ENCODE assay signal across 8 cellular contexts in genomic region chr7:56079450-56080185, GRCh38. TPM values are rescaled to one million over a fixed set of nuclear protein-coding genes. Genes with fewer than 3 reads are reported as not detected.
DNase-seq lines count a peak whose midpoint lies in the region; ATAC-seq and TF ChIP-seq lines count a peak whose summit lies in the region.

No MANE protein-coding gene starts in this region.

- POLR2A ChIA-PET in activated CD8-positive, alpha-beta T cell treated with anti-CD3 and anti-CD28 coated beads for 36 hours (lab: Charles Lee) = interaction anchor here (0.7 kb wide), 1 partner anchor 9 kb away, joined by 4 read pairs; no protein-coding TSS in a partner anchor

- ATAC-seq in mucosa of descending colon (peak; percentile 43), HG02642 (IDR thresholded peaks at IDR 0.05; ENCODE audit: poor library complexity, unreplicated experiment) (no peak)
- no peak for ATAC-seq in activated CD8-positive, alpha-beta T cell treated with anti-CD3 and anti-CD28 coated beads for 36 hours

- no peaks in the 10 kb centered on the region for H3K27me3 Mint-ChIP-seq in activated CD8-positive, alpha-beta T cell treated with anti-CD3 and anti-CD28 coated beads for 36 hours

- no peaks in the 10 kb centered on the region for H3K9me3 ChIP-seq in mucosa of descending colon

- no peaks in the 10 kb centered on the region for H3K4me1 ChIP-seq in mucosa of descending colon (ENCODE audit: low read depth)

- CTCF ChIA-PET in activated CD8-positive, alpha-beta T cell treated with anti-CD3 and anti-CD28 coated beads for 36 hours (lab: Charles Lee) = no interaction called here

- intact Hi-C loops in mucosa of descending colon (cut with DNase I, micrococcal nuclease) = loop anchor here in 1 of 2 donors (10.0 kb wide), 1 partner anchor 75 kb away; no protein-coding TSS in a partner anchor
- intact Hi-C loops in activated CD8-positive, alpha-beta T cell treated with anti-CD3 and anti-CD28 coated beads for 36 hours (cut with micrococcal nuclease) = no loop called here

- peak overlapping the region; percentile 61 to 87 for H3K27ac ChIP-seq in coronary artery

- peaks cover 28% of the 10 kb centered on the region for H3K36me3 Mint-ChIP-seq in activated CD8-positive, alpha-beta T cell treated with anti-CD3 and anti-CD28 coated beads for 36 hours (ENCODE audit: low read depth)

- DNase-seq in AG10803 (ENCODE audit: low read depth) (peak; percentile 85), NCI-H2196 treated with DMSO at 0.1 percent for 48 hours (lab: John Stamatoyannopoulos, UW; ENCODE audit: unreplicated experiment) (peak; percentile 97), coronary artery (ENCODE audit: low spot score) (no peak), mucosa of descending colon (peak; percentile 52 to 71 (median 67)), NOMO-1 (lab: John Stamatoyannopoulos, UW; ENCODE audit: unreplicated experiment in 2 of 2) (no peak)
- DNase-seq in activated CD4-positive, alpha-beta T cell treated with anti-CD3 and anti-CD28 coated beads for 4 hours = no peak
- no peak for DNase-seq in activated CD8-positive, alpha-beta T cell treated with anti-CD3 and anti-CD28 coated beads for 36 hours

- H3K9me3 Mint-ChIP-seq in activated CD8-positive, alpha-beta T cell treated with anti-CD3 and anti-CD28 coated beads for 36 hours = no peaks in the 10 kb centered on the region

- no peaks in the 10 kb centered on the region for H3K36me3 ChIP-seq in mucosa of descending colon (ENCODE audit: low read depth)

- H3K4me3 Mint-ChIP-seq in activated CD8-positive, alpha-beta T cell treated with anti-CD3 and anti-CD28 coated beads for 36 hours = no peak overlapping the region

- H3K4me3 ChIP-seq in AG10803 (ENCODE audit: low read length) (no peak overlapping the region), coronary artery (peak overlapping the region; percentile 31), mucosa of descending colon (no peak overlapping the region)

- H3K4me1 Mint-ChIP-seq in activated CD8-positive, alpha-beta T cell treated with anti-CD3 and anti-CD28 coated beads for 36 hours (ENCODE audit: low read depth) = peaks cover 3% of the 10 kb centered on the region

- TF ChIP-seq CTCF in AG10803 (conservative IDR thresholded peaks at IDR 0.05; ENCODE audit: low read length) = peak; percentile 81
- peak; percentile 80 for TF ChIP-seq CTCF in coronary artery (IDR thresholded peaks at IDR 0.05)
- TF ChIP-seq CTCF in mucosa of descending colon (IDR thresholded peaks at IDR 0.05) = no peak
- no peak for TF ChIP-seq CTCF in activated CD8-positive, alpha-beta T cell treated with anti-CD3 and anti-CD28 coated beads for 36 hours (IDR thresholded peaks at IDR 0.05)

- no peak overlapping the region for H3K27ac Mint-ChIP-seq in activated CD8-positive, alpha-beta T cell treated with anti-CD3 and anti-CD28 coated beads for 36 hours

RNA-seq across cellular contexts. Expression of gene PHKG1, which starts 13.1 kb away (rescaled TPM):
- 10 to 100 TPM in 1 of 3 donors, 1 to 10 TPM in 1, under 1 TPM in 1; 0.58 to 11.6 (median 2.0) TPM for total RNA-seq in mucosa of descending colon
- total RNA-seq in activated CD8-positive, alpha-beta T cell treated with anti-CD3 and anti-CD28 coated beads for 36 hours = 1 to 10 TPM; 2.9 to 3.0 TPM

RNA-seq across cellular contexts. Expression of gene SUMF2, which starts 15.5 kb away (rescaled TPM):
- total RNA-seq in mucosa of descending colon = 100 to 1,000 TPM in 2 of 3 donors, 10 to 100 TPM in 1; 91.6 to 122 (median 101) TPM
- 100 to 1,000 TPM; 140 to 141 TPM for total RNA-seq in activated CD8-positive, alpha-beta T cell treated with anti-CD3 and anti-CD28 coated beads for 36 hours

RNA-seq across cellular contexts. Expression of gene CHCHD2, which starts 26.7 kb away (rescaled TPM):
- 100 to 1,000 TPM; 233 to 287 (median 282) TPM for total RNA-seq in mucosa of descending colon
- 100 to 1,000 TPM; 726 to 748 TPM for total RNA-seq in activated CD8-positive, alpha-beta T cell treated with anti-CD3 and anti-CD28 coated beads for 36 hours

RNA-seq across cellular contexts. Expression of gene CCT6A, which starts 28.1 kb away (rescaled TPM):
- 10 to 100 TPM; 62.7 to 92.1 (median 83.4) TPM for total RNA-seq in mucosa of descending colon
- total RNA-seq in activated CD8-positive, alpha-beta T cell treated with anti-CD3 and anti-CD28 coated beads for 36 hours = 100 to 1,000 TPM; 231 to 239 TPM

RNA-seq across cellular contexts. Expression of gene PSPH, which starts 28.4 kb away (rescaled TPM):
- total RNA-seq in mucosa of descending colon = 10 to 100 TPM in 2 of 3 donors, 1 to 10 TPM in 1; 8.0 to 12.0 (median 11.4) TPM
- total RNA-seq in activated CD8-positive, alpha-beta T cell treated with anti-CD3 and anti-CD28 coated beads for 36 hours = 10 to 100 TPM; 31.2 to 33.8 TPM

Comparison
In these comparisons a context has a peak if more than half of its experiments do, and no peak if none do; other contexts are left out.
1. DNase-seq: peak in AG10803 (single experiment), NCI-H2196 treated with DMSO at 0.1 percent for 48 hours (single experiment) and mucosa of descending colon (3 of 3); none in coronary artery (single experiment), activated CD4-positive, alpha-beta T cell treated with anti-CD3 and anti-CD28 coated beads for 4 hours (0 of 2), activated CD8-positive, alpha-beta T cell treated with anti-CD3 and anti-CD28 coated beads for 36 hours (single experiment) and NOMO-1 (0 of 2).
2. CTCF ChIP-seq: peak in AG10803 (single experiment) and coronary artery (single experiment); none in mucosa of descending colon (single experiment) and activated CD8-positive, alpha-beta T cell treated with anti-CD3 and anti-CD28 coated beads for 36 hours (single experiment).